ENCODE assay signal across 9 cellular contexts in the genomic region with DNA sequence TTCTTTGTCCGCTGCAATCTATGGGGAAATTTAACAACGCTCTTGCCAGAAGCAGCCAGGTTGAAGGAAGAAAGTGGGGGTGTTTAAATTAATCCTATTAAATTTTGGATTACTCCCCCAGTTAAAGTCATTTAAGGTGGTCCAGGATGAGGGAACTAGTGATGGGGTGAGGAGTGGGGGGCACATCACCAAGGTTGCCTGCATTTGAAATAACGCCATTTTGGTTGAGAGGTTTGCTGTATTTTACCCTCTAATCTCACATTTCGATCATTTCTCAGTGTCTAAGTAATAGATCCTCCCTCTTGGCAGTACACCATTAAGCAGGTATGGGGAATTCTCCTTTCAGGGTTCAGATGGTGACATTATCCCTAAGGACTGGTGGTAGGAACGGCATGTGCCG. TPM values are rescaled to one million over a fixed set of nuclear protein-coding genes. Genes with fewer than 3 reads are reported as not detected.
DNase-seq lines count a peak whose midpoint lies in the region; TF ChIP-seq lines count a peak whose summit lies in the region.
"Had no signal": no experiment of that assay in that cellular context is flagged by ENCODE, and none has a peak within 500 bp of the region (broad histone marks: within the 10 kb centered on the region; RNA-seq: fewer than 3 reads in every experiment).

No MANE protein-coding gene starts in this region.

- DNase-seq in GM23248 (no peak), hepatocyte (ENCODE audit: low spot score) (no peak), retinal pigment epithelial cell (ENCODE audit: low read depth) (no peak), iPS-NIHi11 (ENCODE audit: low spot score) (no peak), Caco-2 (no peak), GM19240 (ENCODE audit: insufficient read length, low spot score) (no peak), ureter (ENCODE audit: low spot score) (no peak)

- POLR2A ChIA-PET in Caco-2 (lab: Charles Lee) = no interaction called here

- CTCF ChIA-PET in Caco-2 (lab: Charles Lee) = no interaction called here

- 0 to 1% methylated on average over 6 of the region's 6 CpGs for WGBS in GM23248 (ENCODE audit: low coverage in 1 of 2, low lambda C conversion rate in 2 of 2, missing lambda C conversion rate in 2 of 2), 2 experiments
- under 1% methylated on average over 6 of the region's 6 CpGs for WGBS in hepatocyte (ENCODE audit: low lambda C conversion rate, missing lambda C conversion rate)

- H3K9ac ChIP-seq in GM23248 = peak overlapping the region; percentile 92

- H3K27me3 ChIP-seq in GM23248 (replicated peaks; ENCODE audit: insufficient read depth) (no peaks in the 10 kb centered on the region), hepatocyte (peaks cover 12% of the 10 kb centered on the region), Caco-2 (replicated peaks; ENCODE audit: control insufficient read depth, insufficient read depth, low read length) (no peaks in the 10 kb centered on the region)

- H3K9me3 ChIP-seq in GM23248 (ENCODE audit: low read depth) = no peaks in the 10 kb centered on the region
- no peaks in the 10 kb centered on the region for H3K9me3 ChIP-seq in hepatocyte (ENCODE audit: low read depth)
- H3K9me3 ChIP-seq in Caco-2 = 0 out of 2 replicates have a peak, but pooled peaks cover 5% of the 10 kb centered on the region
- H3K9me3 ChIP-seq: adrenal gland had no signal

- H3K4me1 Mint-ChIP-seq in Caco-2 (ENCODE audit: low read depth, unreplicated experiment) = peaks cover 12% of the 10 kb centered on the region

- peak overlapping the region; percentile 96 for H3K4me3 ChIP-seq in GM23248
- peak overlapping the region; percentile 79 for H3K4me3 ChIP-seq in WI38 (ENCODE audit: low read depth, low read length)
- peak overlapping the region; percentile 71 for H3K4me3 ChIP-seq in hepatocyte
- peak overlapping the region; percentile 99 for H3K4me3 ChIP-seq in retinal pigment epithelial cell (ENCODE audit: low read length)
- no peak overlapping the region for H3K4me3 ChIP-seq in Caco-2 (ENCODE audit: low read depth, low read length)

- in situ Hi-C loops in GM23248 (cut with MboI) = loop anchor here (25.0 kb wide), 1 partner anchor 1620 kb away; no protein-coding TSS in a partner anchor

- H3K27ac Mint-ChIP-seq in Caco-2 (ENCODE audit: unreplicated experiment) = no peak overlapping the region

- H3K9me3 Mint-ChIP-seq in Caco-2 (ENCODE audit: unreplicated experiment) = peaks cover 9% of the 10 kb centered on the region

- H3K27me3 Mint-ChIP-seq in Caco-2 (ENCODE audit: insufficient read depth, unreplicated experiment) = no peaks in the 10 kb centered on the region

- H3K4me1 ChIP-seq in GM23248 (ENCODE audit: insufficient read depth) (peaks cover 22% of the 10 kb centered on the region), hepatocyte (ENCODE audit: insufficient read depth) (peaks cover 6% of the 10 kb centered on the region), Caco-2 (no peaks in the 10 kb centered on the region; the same call in 1 of the 2 replicates)

- H3K27ac ChIP-seq in GM23248 (peak overlapping the region; percentile 87), hepatocyte (peak overlapping the region; percentile 85)

- H2AFZ ChIP-seq in GM23248 = peak overlapping the region; percentile 97
- H2AFZ ChIP-seq in hepatocyte = peak overlapping the region; percentile 95

- H3F3A ChIP-seq in GM23248 (ENCODE audit: insufficient read depth) = peaks cover 66% of the 10 kb centered on the region

- no peaks in the 10 kb centered on the region for H3K36me3 ChIP-seq in GM23248 (ENCODE audit: low read depth)
- no peaks in the 10 kb centered on the region for H3K36me3 ChIP-seq in hepatocyte (replicated peaks; ENCODE audit: insufficient read depth, low read depth)
- no peaks in the 10 kb centered on the region for H3K36me3 ChIP-seq in Caco-2 (ENCODE audit: control insufficient read depth, insufficient read depth, low read length)
- H3K36me3 ChIP-seq: adrenal gland had no signal

- H3K79me2 ChIP-seq in GM23248 (ENCODE audit: insufficient read depth) (peaks cover 75% of the 10 kb centered on the region), hepatocyte (peaks cover 45% of the 10 kb centered on the region)

- no TSS peak for BruUV-seq in Caco-2 (replicated peaks; lab: Mats Ljungman, UMichigan)

- TF ChIP-seq CTCF in WI38 (IDR thresholded peaks at IDR 0.05; ENCODE audit: low read depth, low read length) (no peak), hepatocyte (IDR thresholded peaks at IDR 0.05; ENCODE audit: poor library complexity) (no peak), retinal pigment epithelial cell (conservative IDR thresholded peaks at IDR 0.05; ENCODE audit: low read depth, low read length) (no peak), Caco-2 (IDR thresholded peaks at IDR 0.05; ENCODE audit: insufficient read depth in 1 of 2, low read depth in 1 of 2, low read length in 1 of 2, severe bottlenecking in 1 of 2, unreplicated experiment in 1 of 2) (no peak)

- intact Hi-C loops in Caco-2 (cut with micrococcal nuclease; ENCODE audit: unreplicated experiment) = no loop called here

- H3K36me3 Mint-ChIP-seq in Caco-2 (ENCODE audit: insufficient read depth, unreplicated experiment) = no peaks in the 10 kb centered on the region

- no peaks in the 10 kb centered on the region; the same call in 1 of the 2 replicates for H4K20me1 ChIP-seq in GM23248 (ENCODE audit: insufficient read depth)
- H4K20me1 ChIP-seq in hepatocyte (ENCODE audit: insufficient read depth, poor library complexity, severe bottlenecking) = no peaks in the 10 kb centered on the region

- H3K4me3 Mint-ChIP-seq in Caco-2 (ENCODE audit: unreplicated experiment) = no peak overlapping the region

- H3K4me2 ChIP-seq in GM23248 (ENCODE audit: unreplicated experiment) (peak overlapping the region; percentile 99), hepatocyte (peak overlapping the region; percentile 86)

- no peaks in the 10 kb centered on the region for H3K9me2 ChIP-seq in GM23248 (ENCODE audit: insufficient read depth)
- no peaks in the 10 kb centered on the region for H3K9me2 ChIP-seq in hepatocyte (replicated peaks; ENCODE audit: insufficient read depth)

RNA-seq across cellular contexts. Expression of gene FLRT2, which starts 2.6 kb away (rescaled TPM):
- total RNA-seq in GM23248 (2014; rRNA removed; shearing (Covaris generic)) = 72.8 and 94.1 TPM in 2 replicates
- polyA plus RNA-seq in GM23248 (2016; fragmentation: Nextera tagmentation; extraction: Ambion mirVana) (34.9 and 40.0 TPM in 2 replicates), hepatocyte (31.3 and 32.9 TPM in 2 replicates)
- total RNA-seq in hepatocyte (42.3 and 48.0 TPM in 2 replicates), Caco-2 (2022) (0.07 and 0.43 TPM in 2 replicates), ureter (25.5 TPM)

Comparison
In these comparisons a context has a peak if more than half of its experiments do, and no peak if none do; other contexts are left out.
1. RNA of gene FLRT2, which starts 2.6 kb away (total RNA-seq): 72.8 to 94.1 TPM in GM23248, 42.3 to 48.0 TPM in hepatocyte and 25.5 TPM in ureter (single experiment); 0.07 to 0.43 TPM in Caco-2; every median in the first group is over 10 times any median in the second.